In the genomic region with DNA sequence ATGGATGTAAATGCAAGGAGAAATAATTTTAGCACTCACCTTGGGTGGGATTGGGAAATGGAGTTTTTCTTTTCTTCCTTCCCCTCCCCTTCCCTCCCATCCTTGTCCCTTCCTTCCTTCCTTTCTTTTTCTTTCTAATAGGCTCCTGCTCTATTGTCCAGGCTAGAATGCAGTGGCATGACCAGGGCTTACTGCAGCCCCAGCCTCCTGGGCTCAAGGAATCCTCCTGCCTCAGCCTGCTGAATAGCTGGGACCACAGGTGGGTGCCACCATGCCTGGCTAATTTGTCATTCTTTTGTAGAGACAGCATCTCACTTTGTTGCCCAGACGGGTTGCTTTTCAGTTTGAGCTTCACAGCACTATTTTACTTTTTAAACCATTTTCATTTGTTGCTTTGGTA, we compare ENCODE assay signal across 23 cellular contexts.
"Had no signal": no experiment of that assay in that cellular context is flagged by ENCODE, and none has a peak within 500 bp of the region (broad histone marks: within the 10 kb centered on the region; RNA-seq: fewer than 3 reads in every experiment).

No MANE protein-coding gene starts in this region.

- H3K4me2 ChIP-seq: hepatocyte had no signal

- FAIRE-seq: colon, endothelial cell of umbilical vein, frontal cortex, islet of Langerhans, keratinocyte had no signal

- H3K4me1 ChIP-seq: esophagus muscularis mucosa, gastroesophageal sphincter, heart left ventricle, left lung, lower lobe of right lung had no signal

- H3K27me3 ChIP-seq: dorsolateral prefrontal cortex, esophagus muscularis mucosa, gastroesophageal sphincter, heart left ventricle, left lung had no signal

- H3K4me3 ChIP-seq: coronary artery, dorsolateral prefrontal cortex, esophagus muscularis mucosa, gastroesophageal sphincter, heart left ventricle, hepatocyte, left lung, lower lobe of right lung had no signal

- H3K36me3 Mint-ChIP-seq: mesothelial cell of epicardium; naive thymus-derived CD4-positive, alpha-beta T cell had no signal

- ATAC-seq: foreskin keratinocyte; gastroesophageal sphincter; heart left ventricle; left cardiac atrium; left lung; left ventricle myocardium superior; lower lobe of right lung; naive thymus-derived CD4-positive, alpha-beta T cell had no signal

- H3K9me3 Mint-ChIP-seq: mesothelial cell of epicardium; naive thymus-derived CD4-positive, alpha-beta T cell had no signal

- H3K36me3 ChIP-seq: esophagus muscularis mucosa, gastroesophageal sphincter, heart left ventricle, left lung, lower lobe of right lung had no signal

- H3K4me1 Mint-ChIP-seq: mesothelial cell of epicardium had no signal

- H3K79me2 ChIP-seq: hepatocyte had no signal

- H3K9me3 ChIP-seq: esophagus muscularis mucosa, gastroesophageal sphincter, heart left ventricle, left lung, lower lobe of right lung had no signal

- H3K27ac Mint-ChIP-seq: mesothelial cell of epicardium; naive thymus-derived CD4-positive, alpha-beta T cell had no signal

- H3K27ac ChIP-seq: coronary artery, dorsolateral prefrontal cortex, esophagus muscularis mucosa, foreskin keratinocyte, gastroesophageal sphincter, heart left ventricle, hepatocyte, left lung, lower lobe of right lung had no signal

- H2AFZ ChIP-seq: hepatocyte had no signal

- H3K4me3 Mint-ChIP-seq: mesothelial cell of epicardium; naive thymus-derived CD4-positive, alpha-beta T cell had no signal

- DNase-seq: dermis blood vessel endothelial cell; dorsolateral prefrontal cortex; effector CD4-positive, alpha-beta T cell; effector memory CD4-positive, alpha-beta T cell; foreskin keratinocyte; heart left ventricle; hypothalamus; left cardiac atrium; left lung; left ventricle myocardium superior; lower lobe of right lung; mesenchymal stem cell; naive thymus-derived CD4-positive, alpha-beta T cell had no signal
